10 cellular contexts compared by ENCODE assay signal in the genomic region with DNA sequence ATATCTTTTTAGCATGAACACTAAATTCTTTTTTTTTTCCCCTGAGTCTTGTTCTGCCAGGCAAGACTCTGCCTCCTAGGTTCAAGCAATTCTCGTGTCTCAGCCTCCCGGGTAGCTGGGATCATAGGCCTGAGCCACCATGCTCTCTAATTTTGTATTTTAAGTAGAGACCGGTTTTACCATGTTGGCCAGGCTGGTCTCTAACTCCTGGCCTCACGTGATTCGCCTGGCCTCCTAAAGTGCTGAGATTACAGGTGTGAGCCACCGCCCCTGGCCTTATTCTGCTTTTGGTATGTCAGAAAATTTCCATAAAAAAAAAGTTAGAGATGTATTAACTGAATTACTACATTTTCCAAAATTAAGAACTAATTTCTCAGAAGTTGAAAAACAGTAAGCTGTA.
"Had no signal": no experiment of that assay in that cellular context is flagged by ENCODE, and none has a peak within 500 bp of the region (broad histone marks: within the 10 kb centered on the region; RNA-seq: fewer than 3 reads in every experiment).

No MANE protein-coding gene starts in this region.

- H3K27me3 ChIP-seq: tibial nerve had no signal

- H3K4me1 ChIP-seq: tibial nerve had no signal

- ATAC-seq: left ventricle myocardium superior had no signal

- DNase-seq: activated gamma-delta T cell treated with Interleukin-2 at 50 U/mL for 16 hours; activated T-cell treated with anti-CD3 and anti-CD28 coated beads, Interleukin-2, amount 50 U/mL, for 1 hour; effector CD4-positive, alpha-beta T cell; foreskin melanocyte; islet precursor cell; left ventricle myocardium superior; mesendoderm; stimulated activated CD4-positive, alpha-beta T cell treated with anti-CD3 and anti-CD28 coated beads, Interleukin-15, amount 100 ng/mL, for 24 hours; stimulated activated CD4-positive, alpha-beta T cell treated with anti-CD3 and anti-CD28 coated beads, Interleukin-4, amount 100 ng/mL, for 24 hours had no signal

- H3K9me3 ChIP-seq: tibial nerve had no signal

- H3K4me3 ChIP-seq: tibial nerve had no signal

- H3K27ac ChIP-seq: tibial nerve had no signal
